Comparison of ENCODE assay signal across 20 cellular contexts in genomic region chr1:243719476-243719875, GRCh38.
DNase-seq lines count a peak whose midpoint lies in the region; ATAC-seq and TF ChIP-seq lines count a peak whose summit lies in the region.
"Had no signal": no experiment of that assay in that cellular context is flagged by ENCODE, and none has a peak within 500 bp of the region (broad histone marks: within the 10 kb centered on the region; RNA-seq: fewer than 3 reads in every experiment).

No MANE protein-coding gene starts in this region.

- no peaks in the 10 kb centered on the region for H3K9me3 ChIP-seq in SJSA1 (replicated peaks)
- H3K9me3 ChIP-seq in fibroblast of lung (ENCODE audit: control insufficient read depth, insufficient read depth, low read depth, low read length) = no peaks in the 10 kb centered on the region
- H3K9me3 ChIP-seq in skeletal muscle satellite cell (replicated peaks; ENCODE audit: low read length) = no peaks in the 10 kb centered on the region

- no peak for TF ChIP-seq CTCF in fibroblast of lung (conservative IDR thresholded peaks at IDR 0.05 in 1 of 2, IDR thresholded peaks at IDR 0.05 in 1 of 2; ENCODE audit: low read depth in 1 of 2, low read length in 2 of 2)

- ATAC-seq in Right ventricle myocardium inferior = no peak
- ATAC-seq: esophagus mucosa, HCT116, natural killer cell, T-helper 17 cell had no signal

- H3K9ac ChIP-seq in fibroblast of lung (ENCODE audit: insufficient read depth, low read length) (no peak overlapping the region), skeletal muscle satellite cell (ENCODE audit: low read depth, low read length) (peak overlapping the region; percentile 27)

- peak; percentile 6 for DNase-seq in HT1080 (ENCODE audit: low read depth)
- no peak for DNase-seq in SJSA1 (ENCODE audit: low read depth in 1 of 2, low spot score in 2 of 2)
- no peak for DNase-seq in fibroblast of lung (ENCODE audit: low read depth in 2 of 2)
- no peak for DNase-seq in activated CD4-positive, alpha-beta T cell treated with anti-CD3 and anti-CD28 coated beads for 48 hours
- no peak for DNase-seq in dermis blood vessel endothelial cell
- DNase-seq in Right ventricle myocardium inferior (ENCODE audit: missing footprints) = no peak
- DNase-seq: activated CD4-positive, alpha-beta memory T cell treated with anti-CD3 and anti-CD28 coated beads for 36 hours; COR-L47; natural killer cell; NCI-H1105 treated with DMSO at 0.1 percent for 48 hours; NCI-H2107; NCI-H510A; SHP77; stimulated activated CD4-positive, alpha-beta T cell treated with anti-CD3 and anti-CD28 coated beads, Interleukin-1b, Interleukin-23, amount 100 ng/mL, for 48 hours; stimulated activated naive CD4-positive, alpha-beta T cell; T-helper 17 cell; WERI-Rb-1 had no signal

- H3K4me1 ChIP-seq in SJSA1 (replicated peaks) (peaks cover 64% of the 10 kb centered on the region), fibroblast of lung (ENCODE audit: control insufficient read depth, extremely low read depth, insufficient read depth, low read length) (peaks cover 12% of the 10 kb centered on the region), skeletal muscle satellite cell (ENCODE audit: control insufficient read depth, insufficient read depth, low read length) (peaks cover 33% of the 10 kb centered on the region)

- H3K4me3 ChIP-seq in SJSA1 (no peak overlapping the region), fibroblast of lung (replicated peaks in 1 of 4; ENCODE audit: control extremely low read depth in 1 of 4, insufficient read depth in 1 of 4, low read depth in 3 of 4, low read length in 4 of 4) (no peak overlapping the region), skeletal muscle satellite cell (ENCODE audit: low read length) (no peak overlapping the region)

- H3K27ac ChIP-seq in SJSA1 = peak overlapping the region; percentile 99
- H3K27ac ChIP-seq in fibroblast of lung (ENCODE audit: insufficient read depth, low read length) = peak overlapping the region; percentile 58
- H3K27ac ChIP-seq: WERI-Rb-1 had no signal

- H2AFZ ChIP-seq in fibroblast of lung (ENCODE audit: low read length) = no peak overlapping the region

- H3K27me3 ChIP-seq in SJSA1 (replicated peaks) = no peaks in the 10 kb centered on the region
- no peaks in the 10 kb centered on the region for H3K27me3 ChIP-seq in fibroblast of lung (ENCODE audit: control insufficient read depth, insufficient read depth, low read length)
- no peaks in the 10 kb centered on the region for H3K27me3 ChIP-seq in skeletal muscle satellite cell (ENCODE audit: control insufficient read depth, insufficient read depth, low read length)

- H3K36me3 ChIP-seq in SJSA1 (no peaks in the 10 kb centered on the region; the same call in 1 of the 2 replicates), fibroblast of lung (ENCODE audit: control insufficient read depth, insufficient read depth, low read length) (no peaks in the 10 kb centered on the region), skeletal muscle satellite cell (ENCODE audit: insufficient read depth, low read length) (no peaks in the 10 kb centered on the region)
- H3K36me3 ChIP-seq: WERI-Rb-1 had no signal

- H3K4me2 ChIP-seq in fibroblast of lung (ENCODE audit: extremely low read depth, insufficient read depth, low read length) (peak overlapping the region; percentile 46), skeletal muscle satellite cell (ENCODE audit: low read length) (peak overlapping the region; percentile 39)

- no peaks in the 10 kb centered on the region for H4K20me1 ChIP-seq in fibroblast of lung (ENCODE audit: control insufficient read depth, extremely low read depth, insufficient read depth, low read length)

- intact Hi-C loops in Right ventricle myocardium inferior (cut with DNase I) = no loop called here

- H3K79me2 ChIP-seq in fibroblast of lung (ENCODE audit: control insufficient read depth, insufficient read depth, low read length) = no peaks in the 10 kb centered on the region
